Comparison of ENCODE assay signal across 14 cellular contexts in genomic region chr16:17439580-17439979, GRCh38. TPM values are rescaled to one million over a fixed set of nuclear protein-coding genes. Genes with fewer than 3 reads are reported as not detected.
DNase-seq lines count a peak whose midpoint lies in the region; ATAC-seq and TF ChIP-seq lines count a peak whose summit lies in the region.
"Had no signal": no experiment of that assay in that cellular context is flagged by ENCODE, and none has a peak within 500 bp of the region (broad histone marks: within the 10 kb centered on the region; RNA-seq: fewer than 3 reads in every experiment).

No MANE protein-coding gene starts in this region.

- peaks cover 4% of the 10 kb centered on the region for H3K9me3 Mint-ChIP-seq in T-helper 2 cell treated with Interferon-gamma antibody and Interleukin-4, amounts not matched to agents 5 μg/mL and 100 μg/mL, for 36 hours
- peaks cover 1 to 10% (median 4%) of the 10 kb centered on the region in 7 donors for H3K9me3 Mint-ChIP-seq in naive B cell

- peak overlapping the region; percentile 70 for H3K4me3 Mint-ChIP-seq in T-helper 2 cell treated with Interferon-gamma antibody and Interleukin-4, amounts not matched to agents 5 μg/mL and 100 μg/mL, for 36 hours
- peak overlapping the region in 7 of 8 donors; percentile 15 to 76 (median 57) for H3K4me3 Mint-ChIP-seq in naive B cell
- H3K4me3 Mint-ChIP-seq: mesothelial cell of epicardium had no signal

- no peaks in the 10 kb centered on the region for H3K27me3 Mint-ChIP-seq in T-helper 2 cell treated with Interferon-gamma antibody and Interleukin-4, amounts not matched to agents 5 μg/mL and 100 μg/mL, for 36 hours (ENCODE audit: low read depth)
- no peaks in the 10 kb centered on the region for H3K27me3 Mint-ChIP-seq in naive B cell

- peak overlapping the region; percentile 76 for H3K27ac Mint-ChIP-seq in T-helper 2 cell treated with Interferon-gamma antibody and Interleukin-4, amounts not matched to agents 5 μg/mL and 100 μg/mL, for 36 hours
- peak overlapping the region; percentile 45 to 90 (median 66) for H3K27ac Mint-ChIP-seq in naive B cell
- H3K27ac Mint-ChIP-seq: mesothelial cell of epicardium had no signal

- TF ChIP-seq CTCF in GM10266 (IDR thresholded peaks at IDR 0.05; ENCODE audit: control insufficient read depth, insufficient read depth, low read depth, missing control alignments) = no peak

- ATAC-seq in activated CD4-positive, CD25-positive, alpha-beta regulatory T cell treated with anti-CD3 and anti-CD28 coated beads, Interleukin-2, amount 50 U/mL, for 24 hours = peak; percentile 21 to 62
- ATAC-seq in naive B cell (ENCODE audit: low read depth in 2 of 2) = peak; percentile 79 to 85
- ATAC-seq in GM18502 (IDR thresholded peaks at IDR 0.05; ENCODE audit: poor library complexity, unreplicated experiment) = no peak
- ATAC-seq in GM19395 (IDR thresholded peaks at IDR 0.05; ENCODE audit: unreplicated experiment) = no peak

- peaks cover 70% of the 10 kb centered on the region for H3K36me3 Mint-ChIP-seq in T-helper 2 cell treated with Interferon-gamma antibody and Interleukin-4, amounts not matched to agents 5 μg/mL and 100 μg/mL, for 36 hours (ENCODE audit: low read depth)
- peaks cover 16 to 33% of the 10 kb centered on the region in 2 donors for H3K36me3 Mint-ChIP-seq in naive B cell

- peaks cover 47% of the 10 kb centered on the region for H3K4me1 Mint-ChIP-seq in T-helper 2 cell treated with Interferon-gamma antibody and Interleukin-4, amounts not matched to agents 5 μg/mL and 100 μg/mL, for 36 hours (ENCODE audit: low read depth)
- H3K4me1 Mint-ChIP-seq in naive B cell = peaks cover 65 to 70% (median 66%) of the 10 kb centered on the region in 3 donors

- no peak for DNase-seq in activated CD4-positive, CD25-positive, alpha-beta regulatory T cell (lab: John Stamatoyannopoulos, UW)
- peak; percentile 22 for DNase-seq in GM10266 (ENCODE audit: extremely low spot score)
- DNase-seq in T-helper 2 cell treated with Interferon-gamma antibody and Interleukin-4, amounts not matched to agents 5 μg/mL and 100 μg/mL, for 36 hours (ENCODE audit: low spot score) = no peak
- DNase-seq in naive B cell = peak; percentile 39
- DNase-seq in NCI-H748 (lab: John Stamatoyannopoulos, UW; ENCODE audit: unreplicated experiment) = no peak
- DNase-seq: activated CD4-positive, alpha-beta T cell treated with anti-CD3 and anti-CD28 coated beads, Interleukin-2, amount 50 U/mL, for 1 hour; NCI-H2029 treated with DMSO at 0.1 percent for 48 hours; NCI-H748 treated with DMSO at 0.1 percent for 48 hours; stimulated activated CD4-positive, alpha-beta T cell treated with anti-CD3 and anti-CD28 coated beads, Interleukin-4, amount 100 ng/mL, for 1 hour; stimulated activated CD8-positive, alpha-beta memory T cell treated with anti-CD3 and anti-CD28 coated beads, Interleukin-4, amount 100 ng/mL, for 48 hours had no signal

RNA-seq across cellular contexts. Expression of gene XYLT1, which starts 31.2 kb away (rescaled TPM):
- polyA plus RNA-seq in naive B cell (ENCODE audit: low read depth in 6 of 6) = 1 to 10 TPM; 1.7 to 8.7 (median 3.9) TPM

Comparison
In these comparisons a context has a peak if more than half of its experiments do, and no peak if none do; other contexts are left out.
1. ATAC-seq: peak in activated CD4-positive, CD25-positive, alpha-beta regulatory T cell treated with anti-CD3 and anti-CD28 coated beads, Interleukin-2, amount 50 U/mL, for 24 hours (2 of 2) and naive B cell (2 of 2); none in GM18502 (single experiment) and GM19395 (single experiment).
2. DNase-seq: peak in GM10266 (single experiment) and naive B cell (single experiment); none in activated CD4-positive, CD25-positive, alpha-beta regulatory T cell (0 of 4), T-helper 2 cell treated with Interferon-gamma antibody and Interleukin-4, amounts not matched to agents 5 μg/mL and 100 μg/mL, for 36 hours (single experiment) and NCI-H748 (single experiment).